11 cellular contexts compared by ENCODE assay signal in the genomic region with DNA sequence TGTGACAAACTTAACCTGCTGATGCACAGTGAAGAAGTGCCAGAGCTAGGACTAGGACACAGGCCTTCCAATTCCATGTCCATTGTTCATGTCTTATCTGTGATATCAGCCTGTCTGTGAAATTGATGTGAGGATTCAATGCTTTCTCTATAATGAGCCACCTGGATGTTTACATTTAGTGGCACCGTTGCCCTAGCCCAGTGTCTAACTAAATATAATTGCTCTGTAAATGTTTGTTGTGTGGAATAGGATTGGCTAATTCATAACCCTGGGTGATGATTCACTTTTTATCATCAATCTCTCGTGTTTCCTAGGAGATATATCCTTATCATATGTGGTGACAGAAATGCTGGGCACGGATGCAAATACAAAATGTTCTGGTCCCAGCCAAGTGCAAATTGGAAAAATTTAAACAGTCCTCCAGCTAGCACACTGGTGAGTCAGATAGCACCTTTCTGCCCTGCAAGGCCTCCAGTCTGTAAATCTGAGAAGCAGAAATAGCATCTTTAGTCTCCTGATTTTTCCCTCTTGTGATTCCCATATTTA. TPM values are rescaled to one million over a fixed set of nuclear protein-coding genes. Genes with fewer than 3 reads are reported as not detected.
DNase-seq lines count a peak whose midpoint lies in the region; ATAC-seq, FAIRE-seq and TF ChIP-seq lines count a peak whose summit lies in the region.
"Had no signal": no experiment of that assay in that cellular context is flagged by ENCODE, and none has a peak within 500 bp of the region (broad histone marks: within the 10 kb centered on the region; RNA-seq: fewer than 3 reads in every experiment).

No MANE protein-coding gene starts in this region.

- H3K79me2 ChIP-seq in HepG2 (ENCODE audit: insufficient read depth, low read length) = no peaks in the 10 kb centered on the region

- H3K4me3 ChIP-seq in adipocyte (ENCODE audit: low read length) (no peak overlapping the region), mesenchymal stem cell (ENCODE audit: insufficient read depth in 1 of 2, low read depth in 1 of 2, low read length in 2 of 2) (no peak overlapping the region), HepG2 (replicated peaks in 1 of 3; ENCODE audit: insufficient read depth in 1 of 3, low read depth in 2 of 3, low read length in 3 of 3) (no peak overlapping the region)
- H3K4me3 ChIP-seq: esophagus muscularis mucosa, neural progenitor cell had no signal

- intact Hi-C loops in HepG2 (cut with micrococcal nuclease; ENCODE audit: unreplicated experiment) = no loop called here

- peak overlapping the region; percentile 35 for H3K9ac ChIP-seq in adipocyte (ENCODE audit: low read length)
- peak overlapping the region; percentile 31 for H3K9ac ChIP-seq in mesenchymal stem cell (ENCODE audit: low read length)
- no peak overlapping the region for H3K9ac ChIP-seq in HepG2 (ENCODE audit: insufficient read depth, low read depth, low read length)
- H3K9ac ChIP-seq: neural progenitor cell had no signal

- H3K79me1 ChIP-seq in mesenchymal stem cell (replicated peaks; ENCODE audit: low read length, poor library complexity, severe bottlenecking) = no peaks in the 10 kb centered on the region

- peaks cover 28% of the 10 kb centered on the region for H3K4me1 ChIP-seq in adipocyte (ENCODE audit: control insufficient read depth, insufficient read depth, low read length)
- H3K4me1 ChIP-seq in mesenchymal stem cell (ENCODE audit: control insufficient read depth, insufficient read depth, low read depth, low read length) = no peaks in the 10 kb centered on the region
- no peaks in the 10 kb centered on the region for H3K4me1 ChIP-seq in HepG2 (ENCODE audit: insufficient read depth, low read length)

- H3K4ac ChIP-seq in mesenchymal stem cell (ENCODE audit: low read depth in 1 of 2, low read length in 2 of 2) = no peak overlapping the region

- no peak overlapping the region for H4K91ac ChIP-seq in mesenchymal stem cell (ENCODE audit: low read length)

- H3K27me3 ChIP-seq in adipocyte (replicated peaks; ENCODE audit: control insufficient read depth, insufficient read depth, low read length) (no peaks in the 10 kb centered on the region), mesenchymal stem cell (ENCODE audit: control insufficient read depth in 1 of 2, insufficient read depth in 1 of 2, low read length in 2 of 2) (no peaks in the 10 kb centered on the region), HepG2 (ENCODE audit: control insufficient read depth in 1 of 2, insufficient read depth in 2 of 2, low read length in 2 of 2) (no peaks in the 10 kb centered on the region)
- H3K27me3 ChIP-seq: esophagus muscularis mucosa, neural progenitor cell had no signal

- H3K36me3 ChIP-seq in adipocyte (ENCODE audit: control insufficient read depth, insufficient read depth, low read length, severe bottlenecking) (no peaks in the 10 kb centered on the region), mesenchymal stem cell (ENCODE audit: control insufficient read depth in 1 of 2, insufficient read depth in 2 of 2, low read depth in 1 of 2, low read length in 2 of 2) (no peaks in the 10 kb centered on the region), HepG2 (replicated peaks in 1 of 2; ENCODE audit: control insufficient read depth in 1 of 2, insufficient read depth in 2 of 2, low read length in 2 of 2) (no peaks in the 10 kb centered on the region)
- H3K36me3 ChIP-seq: esophagus muscularis mucosa, neural progenitor cell had no signal

- H2BK120ac ChIP-seq in mesenchymal stem cell (ENCODE audit: low read depth, low read length) = no peak overlapping the region

- no peak overlapping the region for H2BK12ac ChIP-seq in mesenchymal stem cell (ENCODE audit: low read length in 2 of 2)

- TF ChIP-seq POLR2A in HepG2 (IDR thresholded peaks at IDR 0.05; ENCODE audit: insufficient read depth in 1 of 2, low read depth in 2 of 2, low read length in 2 of 2) = no peak

- no peak overlapping the region for H2AK5ac ChIP-seq in mesenchymal stem cell (ENCODE audit: low read length, severe bottlenecking)

- H2AFZ ChIP-seq in mesenchymal stem cell (ENCODE audit: low read depth, low read length) = no peak overlapping the region
- H2AFZ ChIP-seq in HepG2 (ENCODE audit: low read length) = no peak overlapping the region
- H2AFZ ChIP-seq: neural progenitor cell had no signal

- FAIRE-seq in HepG2 (lab: Jason Lieb, UNC) = no peak

- H3K9me3 ChIP-seq in adipocyte (ENCODE audit: control insufficient read depth, low read length) (no peaks in the 10 kb centered on the region), mesenchymal stem cell (ENCODE audit: control insufficient read depth, low read length) (peaks cover 1% of the 10 kb centered on the region), HepG2 (ENCODE audit: low read length) (no peaks in the 10 kb centered on the region)
- H3K9me3 ChIP-seq: esophagus muscularis mucosa had no signal

- WGBS in mesenchymal stem cell = 45% methylated on average over 2 of the region's 3 CpGs
- 0% methylated on average over 3 of the region's 3 CpGs for WGBS in HepG2 (ENCODE audit: low lambda C conversion rate)

- H2BK5ac ChIP-seq in mesenchymal stem cell (ENCODE audit: low read depth, low read length, poor library complexity, severe bottlenecking) = no peak overlapping the region

- H3K23ac ChIP-seq in mesenchymal stem cell (ENCODE audit: low read length in 2 of 2) = no peak overlapping the region

- no peak for ATAC-seq in HepG2

- TF ChIP-seq EP300 in HepG2 (IDR thresholded peaks at IDR 0.05; ENCODE audit: low read depth in 2 of 2, low read length in 2 of 2) (no peak), HepG2 (CRISPR knock-in tag; IDR thresholded peaks at IDR 0.05; ENCODE audit: borderline replicate concordance) (no peak)

- DNase-seq in GM03348 (ENCODE audit: low spot score) = peak; percentile 52
- peak; percentile 45 for DNase-seq in NCI-H2029 treated with DMSO at 0.1 percent for 48 hours (lab: John Stamatoyannopoulos, UW)
- DNase-seq in adipocyte (ENCODE audit: low read depth) = peak; percentile 59
- peak; percentile 43 for DNase-seq in mesenchymal stem cell
- no peak for DNase-seq in HepG2 (ENCODE audit: low spot score)
- no peak for DNase-seq in T-helper 2 cell
- no peak for DNase-seq in germinal center (ENCODE audit: low spot score)
- no peak for DNase-seq in AG08396 (ENCODE audit: low spot score)
- DNase-seq: activated gamma-delta T cell treated with Interleukin-2 at 50 U/mL for 16 hours had no signal

- no peak overlapping the region for H3K4me2 ChIP-seq in mesenchymal stem cell (ENCODE audit: low read length, poor library complexity, severe bottlenecking)
- no peak overlapping the region for H3K4me2 ChIP-seq in HepG2 (ENCODE audit: low read depth, low read length)
- H3K4me2 ChIP-seq: neural progenitor cell had no signal

- POLR2A ChIA-PET in HepG2 (lab: Yijun Ruan, JAX) = no interaction called here

- no peak overlapping the region for H4K8ac ChIP-seq in mesenchymal stem cell (ENCODE audit: low read length)

- H3K18ac ChIP-seq in mesenchymal stem cell (ENCODE audit: low read depth in 1 of 2, low read length in 2 of 2) = no peak overlapping the region

- TF ChIP-seq CTCF in HepG2 (CRISPR knock-in tag; IDR thresholded peaks at IDR 0.05) = no peak

- BruUV-seq in HepG2 (replicated peaks; lab: Mats Ljungman, UMichigan) = no TSS peak

- H3K14ac ChIP-seq in mesenchymal stem cell (ENCODE audit: low read length in 2 of 2) = no peak overlapping the region

- in situ Hi-C loops in HepG2 (cut with HindIII; ENCODE audit: extremely low pct_ligation_motif_present, low pct_unique_long_range_greater_than_20kb) = no loop called here

- H4K20me1 ChIP-seq in HepG2 (ENCODE audit: insufficient read depth, low read length) = no peaks in the 10 kb centered on the region

- H3K27ac ChIP-seq in mesenchymal stem cell (ENCODE audit: low read length, poor library complexity, severe bottlenecking) (no peak overlapping the region), HepG2 (ENCODE audit: extremely low read length, insufficient read depth, low read length) (no peak overlapping the region)
- H3K27ac ChIP-seq: esophagus muscularis mucosa, neural progenitor cell had no signal

- no peak for TF ChIP-seq RAD21 in HepG2 (CRISPR knock-in tag; IDR thresholded peaks at IDR 0.05)

- CTCF ChIA-PET in HepG2 (lab: Yijun Ruan, JAX; ENCODE audit: low intra/inter-chr PET ratio, low total read pairs) = no interaction called here

- no peak overlapping the region for H2BK15ac ChIP-seq in mesenchymal stem cell (ENCODE audit: low read depth, poor library complexity, severe bottlenecking)

TF ChIP-seq in HepG2, 621 proteins besides CTCF, POLR2A, EP300 and RAD21 (continues in another document):
- no peak for TF ChIP-seq ZNF782 (CRISPR knock-in tag; IDR thresholded peaks at IDR 0.05; ENCODE audit: borderline replicate concordance)

RNA-seq across cellular contexts. Expression of a gene that starts 46.9 kb away (rescaled TPM):
- polyA plus RNA-seq in mesenchymal stem cell (2013, experiment 1 of 2) = 110 TPM
- 106 TPM for polyA plus RNA-seq in mesenchymal stem cell (2013, experiment 2 of 2)
- 0.11 and 0.17 TPM in 2 replicates for total RNA-seq in HepG2 (2016; rRNA removed; fragmentation: Illumina TruSeq; extraction: Trizol)
- not detected in 2 replicates for total RNA-seq in HepG2 (2016; cell fraction: cytosol; rRNA removed; fragmentation: Illumina TruSeq; extraction: Trizol; ENCODE audit: low read depth)
- total RNA-seq in HepG2 (2016; cell fraction: insoluble cytoplasmic fraction; rRNA removed; fragmentation: Illumina TruSeq; extraction: Trizol) = 0.06 and 0.21 TPM in 2 replicates
- total RNA-seq in HepG2 (2016; cell fraction: membrane; rRNA removed; fragmentation: Illumina TruSeq; extraction: Trizol) = 0.12 TPM in 1 of 2 replicates, not detected in the other
- total RNA-seq in HepG2 (2016; cell fraction: nucleus; rRNA removed; fragmentation: Illumina TruSeq; extraction: Trizol) = 0.09 TPM in 1 of 2 replicates, not detected in the other
- polyA plus RNA-seq in HepG2 (2011; rRNA removed) = 0.11 and 0.17 TPM in 2 replicates
- polyA plus RNA-seq in HepG2 (2011; cell fraction: cytosol; rRNA removed) = 0.03 and 0.09 TPM in 2 replicates
- 0.06 and 0.12 TPM in 2 replicates for polyA plus RNA-seq in HepG2 (2011; cell fraction: nucleus; rRNA removed)
- polyA plus RNA-seq in HepG2 (2012) = 0.03 and 0.12 TPM in 2 replicates
- not detected in 2 replicates for polyA plus RNA-seq in HepG2 (2016; cell fraction: cytosol; fragmentation: Illumina TruSeq; extraction: Trizol; ENCODE audit: low read depth)
- polyA plus RNA-seq in HepG2 (2016; cell fraction: insoluble cytoplasmic fraction; fragmentation: Illumina TruSeq; extraction: Trizol; ENCODE audit: low read depth) = 0.17 and 0.32 TPM in 2 replicates
- polyA plus RNA-seq in HepG2 (2016; cell fraction: membrane; fragmentation: Illumina TruSeq; extraction: Trizol; ENCODE audit: low read depth) = 0.09 TPM in 1 of 2 replicates, not detected in the other
- not detected in 2 replicates for polyA plus RNA-seq in HepG2 (2016; cell fraction: nucleus; fragmentation: Illumina TruSeq; extraction: Trizol; ENCODE audit: insufficient read depth, low read depth)
- 0.14 and 32.5 TPM in 2 replicates for polyA minus RNA-seq in HepG2 (2011; rRNA and poly(A)+ RNA removed; ENCODE audit: low replicate concordance)
- polyA minus RNA-seq in HepG2 (2011; cell fraction: cytosol; rRNA and poly(A)+ RNA removed) = 0.18 and 0.40 TPM in 2 replicates
- polyA minus RNA-seq in HepG2 (2011; cell fraction: nucleus; rRNA and poly(A)+ RNA removed) = 0.50 TPM in 1 of 2 replicates, not detected in the other

Comparison
In these comparisons a context has a peak if more than half of its experiments do, and no peak if none do; other contexts are left out.
1. DNase-seq: peak in GM03348 (single experiment), NCI-H2029 treated with DMSO at 0.1 percent for 48 hours (single experiment), adipocyte (single experiment) and mesenchymal stem cell (single experiment); none in HepG2 (single experiment), T-helper 2 cell (0 of 5), germinal center (single experiment) and AG08396 (single experiment).